Comparison of ENCODE assay signal across 11 cellular contexts in genomic region chr4:102687982-102688433, GRCh38.
A peak's percentile ranks its signal among the peaks of the same experiment; 100 is the strongest.
DNase-seq lines count a peak whose midpoint lies in the region; ATAC-seq and TF ChIP-seq lines count a peak whose summit lies in the region.
"Had no signal": no experiment of that assay in that cellular context is flagged by ENCODE, and none has a peak within 500 bp of the region (broad histone marks: within the 10 kb centered on the region; RNA-seq: fewer than 3 reads in every experiment).

No MANE protein-coding gene starts in this region.

- H3K4me3 ChIP-seq in mesenchymal stem cell (ENCODE audit: insufficient read depth in 1 of 2, low read depth in 1 of 2, low read length in 2 of 2), result no peak overlapping the region
- no peak overlapping the region for H3K4me3 ChIP-seq in tibial nerve
- H3K4me3 ChIP-seq in SJCRH30, result no peak overlapping the region
- H3K4me3 ChIP-seq: left ventricle myocardium inferior had no signal

- no peak for TF ChIP-seq EP300 in tibial nerve (IDR thresholded peaks at IDR 0.05)

- peak overlapping the region; percentile 59 for H4K8ac ChIP-seq in mesenchymal stem cell (ENCODE audit: low read length)

- no peak overlapping the region for H2BK5ac ChIP-seq in mesenchymal stem cell (ENCODE audit: low read depth, low read length, poor library complexity, severe bottlenecking)

- no peak for TF ChIP-seq POLR2A in tibial nerve (IDR thresholded peaks at IDR 0.05)

- H3K27ac ChIP-seq in mesenchymal stem cell (ENCODE audit: low read length, poor library complexity, severe bottlenecking) (no peak overlapping the region), tibial nerve (no peak overlapping the region), SJCRH30 (no peak overlapping the region)
- H3K27ac ChIP-seq: left ventricle myocardium inferior had no signal

- peak overlapping the region; percentile 21 to 49 for H2BK12ac ChIP-seq in mesenchymal stem cell (ENCODE audit: low read length in 2 of 2)

- 75% methylated on average over 6 of the region's 7 CpGs for WGBS in mesenchymal stem cell
- 80 to 81% methylated on average over 7 of the region's 7 CpGs for WGBS in tibial nerve, 2 donors

- peak overlapping the region in 1 of 2 experiments; percentile 2 for H3K14ac ChIP-seq in mesenchymal stem cell (ENCODE audit: low read length in 2 of 2)

- no peak overlapping the region for H2BK120ac ChIP-seq in mesenchymal stem cell (ENCODE audit: low read depth, low read length)

- H3K23ac ChIP-seq in mesenchymal stem cell (ENCODE audit: low read length in 2 of 2), result no peak overlapping the region

- no peak overlapping the region for H2AK5ac ChIP-seq in mesenchymal stem cell (ENCODE audit: low read length, severe bottlenecking)

- no peak for TF ChIP-seq CTCF in tibial nerve (IDR thresholded peaks at IDR 0.05)

- no peak overlapping the region for H2BK15ac ChIP-seq in mesenchymal stem cell (ENCODE audit: low read depth, poor library complexity, severe bottlenecking)

- peak overlapping the region in 1 of 2 experiments; percentile 4 for H3K4ac ChIP-seq in mesenchymal stem cell (ENCODE audit: low read depth in 1 of 2, low read length in 2 of 2)

- H3K9ac ChIP-seq in mesenchymal stem cell (ENCODE audit: low read length), result no peak overlapping the region

- intact Hi-C loops in left cardiac atrium (cut with DNase I), result no loop called here

- H3K27me3 ChIP-seq in mesenchymal stem cell (ENCODE audit: control insufficient read depth in 1 of 2, insufficient read depth in 1 of 2, low read length in 2 of 2), result no peaks in the 10 kb centered on the region
- no peaks in the 10 kb centered on the region for H3K27me3 ChIP-seq in tibial nerve
- H3K27me3 ChIP-seq in SJCRH30, result no peaks in the 10 kb centered on the region

- H3K9me3 ChIP-seq in mesenchymal stem cell (ENCODE audit: control insufficient read depth, low read length), result no peaks in the 10 kb centered on the region
- H3K9me3 ChIP-seq in tibial nerve, result no peaks in the 10 kb centered on the region
- H3K9me3 ChIP-seq in SJCRH30 (replicated peaks), result no peaks in the 10 kb centered on the region
- H3K9me3 ChIP-seq: left ventricle myocardium inferior had no signal

- no peak overlapping the region for H4K91ac ChIP-seq in mesenchymal stem cell (ENCODE audit: low read length)

- peak; percentile 16 for ATAC-seq in GM19025 (IDR thresholded peaks at IDR 0.05; ENCODE audit: low read depth, unreplicated experiment)
- peak; percentile 22 for ATAC-seq in HG02588 (IDR thresholded peaks at IDR 0.05; ENCODE audit: unreplicated experiment)
- ATAC-seq in HG03460 (IDR thresholded peaks at IDR 0.05; ENCODE audit: unreplicated experiment), result peak; percentile 31
- ATAC-seq in left cardiac atrium, result no peak
- ATAC-seq: HepG2 had no signal

- peak; percentile 31 for DNase-seq in mesenchymal stem cell
- DNase-seq in NK-92 treated with Interleukin-12 subunit alpha and Interleukin-12 subunit beta, amount 100 ng/mL, for 24 hours (lab: John Stamatoyannopoulos, UW), result no peak
- DNase-seq in tibial nerve (ENCODE audit: low spot score in 2 of 2), result no peak
- DNase-seq in SJCRH30, result no peak
- no peak for DNase-seq in left cardiac atrium
- DNase-seq: activated CD4-positive, alpha-beta T cell treated with anti-CD3 and anti-CD28 coated beads for 4 hours; left ventricle myocardium inferior had no signal

- no peak overlapping the region for H3K4me2 ChIP-seq in mesenchymal stem cell (ENCODE audit: low read length, poor library complexity, severe bottlenecking)

- H3K36me3 ChIP-seq in mesenchymal stem cell (ENCODE audit: control insufficient read depth in 1 of 2, insufficient read depth in 2 of 2, low read depth in 1 of 2, low read length in 2 of 2) (peaks cover 0 to 20% of the 10 kb centered on the region in 2 experiments), tibial nerve (peaks cover 0 to 20% (median 0%) of the 10 kb centered on the region in 3 donors), SJCRH30 (no peaks in the 10 kb centered on the region)

- no peaks in the 10 kb centered on the region for H3K79me1 ChIP-seq in mesenchymal stem cell (replicated peaks; ENCODE audit: low read length, poor library complexity, severe bottlenecking)

- H3K18ac ChIP-seq in mesenchymal stem cell (ENCODE audit: low read depth in 1 of 2, low read length in 2 of 2), result peak overlapping the region; percentile 28 to 34

- H2AFZ ChIP-seq in mesenchymal stem cell (ENCODE audit: low read depth, low read length), result no peak overlapping the region

- peaks cover 3% of the 10 kb centered on the region for H3K4me1 ChIP-seq in mesenchymal stem cell (ENCODE audit: control insufficient read depth, insufficient read depth, low read depth, low read length)
- H3K4me1 ChIP-seq in tibial nerve, result no peaks in the 10 kb centered on the region
- no peaks in the 10 kb centered on the region for H3K4me1 ChIP-seq in SJCRH30

Comparison
In these comparisons a context has a peak if more than half of its experiments do, and no peak if none do; other contexts are left out.
1. ATAC-seq: peak in GM19025 (single experiment), HG02588 (single experiment) and HG03460 (single experiment); none in left cardiac atrium (0 of 2).